Comparison of ENCODE assay signal across 13 cellular contexts in genomic region chr1:180988221-180988826, GRCh38. TPM values are rescaled to one million over a fixed set of nuclear protein-coding genes. Genes with fewer than 3 reads are reported as not detected.
DNase-seq lines count a peak whose midpoint lies in the region; ATAC-seq and TF ChIP-seq lines count a peak whose summit lies in the region.
"Had no signal": no experiment of that assay in that cellular context is flagged by ENCODE, and none has a peak within 500 bp of the region (broad histone marks: within the 10 kb centered on the region; RNA-seq: fewer than 3 reads in every experiment).

No MANE protein-coding gene starts in this region.

- no peak for TF ChIP-seq EP300 in Ishikawa (IDR thresholded peaks at IDR 0.05; ENCODE audit: borderline replicate concordance)

- no peak for TF ChIP-seq CTCF in left lung (IDR thresholded peaks at IDR 0.05)

- no peak for ATAC-seq in left lung
- no peak for ATAC-seq in GM18519 (IDR thresholded peaks at IDR 0.05; ENCODE audit: low FRiP score, unreplicated experiment)
- ATAC-seq in GM18873 (IDR thresholded peaks at IDR 0.05; ENCODE audit: low FRiP score, unreplicated experiment) = no peak
- ATAC-seq: left cardiac atrium; natural killer cell treated with Interleukin-12 subunit alpha and Interleukin-12 subunit beta and Interleukin-15 and Interleukin-18, amount 100 ng/mL, for 72 hours had no signal

- peak overlapping the region; percentile 49 for H3K9ac ChIP-seq in trophoblast cell (ENCODE audit: low read length)

- no peak overlapping the region for H3K23ac ChIP-seq in trophoblast cell (ENCODE audit: low read length)

- no peak for TF ChIP-seq RAD21 in Ishikawa (IDR thresholded peaks at IDR 0.05; ENCODE audit: low read depth)

- no peak overlapping the region for H2AFZ ChIP-seq in trophoblast cell (ENCODE audit: insufficient read depth, low read length, poor library complexity)

- H2BK120ac ChIP-seq in trophoblast cell (ENCODE audit: insufficient read depth, low read length, poor library complexity) = no peak overlapping the region

- no peak overlapping the region for H3K18ac ChIP-seq in trophoblast cell (ENCODE audit: low read length)

- H3K79me2 ChIP-seq in trophoblast cell (ENCODE audit: control insufficient read depth, insufficient read depth, low read length, poor library complexity) = no peaks in the 10 kb centered on the region

- H3K27ac ChIP-seq in trophoblast cell (ENCODE audit: low read depth, low read length) = no peak overlapping the region
- H3K27ac ChIP-seq in left lung = no peak overlapping the region
- H3K27ac ChIP-seq: upper lobe of left lung had no signal

- H3K36me3 ChIP-seq in trophoblast cell (ENCODE audit: control insufficient read depth in 1 of 2, insufficient read depth in 2 of 2, low read length in 2 of 2) (peaks cover 32 to 49% of the 10 kb centered on the region in 2 experiments), left lung (peaks cover 0 to 92% of the 10 kb centered on the region in 2 donors)

- no peak overlapping the region for H3K14ac ChIP-seq in trophoblast cell (ENCODE audit: low read length)

- no CpG with 5 or more reads among the region's 9 CpGs for WGBS in trophoblast cell (ENCODE audit: extremely low coverage, insufficient coverage, insufficient read length)

- no peak overlapping the region for H2BK12ac ChIP-seq in trophoblast cell (ENCODE audit: low read length)

- H3K4me3 ChIP-seq in trophoblast cell (ENCODE audit: low read depth, low read length) (no peak overlapping the region), left lung (no peak overlapping the region)
- H3K4me3 ChIP-seq: upper lobe of left lung had no signal

- H3K9me3 ChIP-seq in trophoblast cell (ENCODE audit: insufficient read depth, low read depth, low read length) = peaks cover 1% of the 10 kb centered on the region
- H3K9me3 ChIP-seq in left lung = no peaks in the 10 kb centered on the region
- H3K9me3 ChIP-seq: upper lobe of left lung had no signal

- no peak overlapping the region for H3K4me2 ChIP-seq in trophoblast cell (ENCODE audit: low read length)

- no peak overlapping the region for H4K8ac ChIP-seq in trophoblast cell (ENCODE audit: low read depth, low read length)

- H2BK5ac ChIP-seq in trophoblast cell (ENCODE audit: low read depth, low read length, poor library complexity) = no peak overlapping the region

- intact Hi-C loops in left lung (cut with DNase I) = no loop called here

- H3K4me1 ChIP-seq in trophoblast cell (ENCODE audit: control insufficient read depth in 1 of 2, insufficient read depth in 2 of 2, low read length in 2 of 2) (peaks cover 0 to 5% of the 10 kb centered on the region in 2 experiments), left lung (peaks cover 0 to 4% of the 10 kb centered on the region in 2 donors)

- no peak overlapping the region for H4K12ac ChIP-seq in trophoblast cell (ENCODE audit: low read depth, low read length)

- no peaks in the 10 kb centered on the region for H3K79me1 ChIP-seq in trophoblast cell (ENCODE audit: low read length)

- DNase-seq in NCI-H2107 (lab: John Stamatoyannopoulos, UW) (peak; percentile 76), cerebellar cortex (ENCODE audit: low spot score) (peak; percentile 95), trophoblast cell (no peak), left lung (no peak), HPDE6-E6E7 (ENCODE audit: extremely low spot score) (no peak)
- DNase-seq: activated CD8-positive, alpha-beta memory T cell treated with anti-CD3 and anti-CD28 coated beads, Interleukin-2, amount 50 U/mL, for 4 hours; left cardiac atrium; upper lobe of left lung had no signal

- H2AK5ac ChIP-seq in trophoblast cell (ENCODE audit: low read length) = no peak overlapping the region

- H3K4ac ChIP-seq in trophoblast cell (ENCODE audit: low read depth, low read length) = no peak overlapping the region

- no peak overlapping the region for H4K91ac ChIP-seq in trophoblast cell (ENCODE audit: low read depth, low read length)

- H3K27me3 ChIP-seq in trophoblast cell (ENCODE audit: insufficient read depth, low read length) (no peaks in the 10 kb centered on the region), left lung (no peaks in the 10 kb centered on the region)
- H3K27me3 ChIP-seq: upper lobe of left lung had no signal

TF ChIP-seq in Ishikawa, 13 proteins besides CTCF, POLR2A, EP300 and RAD21:
- TF ChIP-seq USF1 (IDR thresholded peaks at IDR 0.05) = no peak
- no peak; the same call in 1 of the 2 replicates for TF ChIP-seq TCF12 (IDR thresholded peaks at IDR 0.05; ENCODE audit: low read depth)
- no peak for TF ChIP-seq TEAD4 (IDR thresholded peaks at IDR 0.05)
- no peak for TF ChIP-seq TAF1 (IDR thresholded peaks at IDR 0.05; ENCODE audit: low read depth)
- TF ChIP-seq YY1 (IDR thresholded peaks at IDR 0.05; ENCODE audit: low read depth) = 0 out of 2 replicates have a peak, but pooled peaks have one; percentile 36
- no peak for TF ChIP-seq ZBTB7A (IDR thresholded peaks at IDR 0.05; ENCODE audit: low read depth)
- no peak for TF ChIP-seq FOXM1 (IDR thresholded peaks at IDR 0.05; ENCODE audit: borderline replicate concordance, low read depth)
- peak; percentile 86 for TF ChIP-seq NFIC (IDR thresholded peaks at IDR 0.05)
- no peak for TF ChIP-seq CREB1 (IDR thresholded peaks at IDR 0.05; ENCODE audit: low read depth)
- TF ChIP-seq REST (IDR thresholded peaks at IDR 0.05; ENCODE audit: low read depth) = no peak
- TF ChIP-seq MAX (IDR thresholded peaks at IDR 0.05) = peak; percentile 65
- TF ChIP-seq CEBPB (IDR thresholded peaks at IDR 0.05) = 0 out of 2 replicates have a peak, but pooled peaks have one; percentile 2

RNA-seq across cellular contexts. Expression of gene STX6, which starts 34.3 kb away (rescaled TPM):
- polyA plus RNA-seq in trophoblast cell (2013) = 11.1 and 11.2 TPM in 2 replicates
- total RNA-seq in left lung = 10 to 100 TPM; 29.5 to 30.9 TPM

RNA-seq across cellular contexts. Expression of gene MR1, which starts 45.5 kb away (rescaled TPM):
- 0.57 and 0.79 TPM in 2 replicates for polyA plus RNA-seq in trophoblast cell (2013)
- total RNA-seq in left lung = 10 to 100 TPM; 36.9 to 45.7 TPM
- total RNA-seq: H1 had no signal

Comparison
In these comparisons a context has a peak if more than half of its experiments do, and no peak if none do; other contexts are left out.
1. DNase-seq: peak in NCI-H2107 (single experiment) and cerebellar cortex (single experiment); none in trophoblast cell (0 of 2), left lung (0 of 2) and HPDE6-E6E7 (single experiment).